Comparison of ENCODE assay signal across 1 cellular context in the genomic region with DNA sequence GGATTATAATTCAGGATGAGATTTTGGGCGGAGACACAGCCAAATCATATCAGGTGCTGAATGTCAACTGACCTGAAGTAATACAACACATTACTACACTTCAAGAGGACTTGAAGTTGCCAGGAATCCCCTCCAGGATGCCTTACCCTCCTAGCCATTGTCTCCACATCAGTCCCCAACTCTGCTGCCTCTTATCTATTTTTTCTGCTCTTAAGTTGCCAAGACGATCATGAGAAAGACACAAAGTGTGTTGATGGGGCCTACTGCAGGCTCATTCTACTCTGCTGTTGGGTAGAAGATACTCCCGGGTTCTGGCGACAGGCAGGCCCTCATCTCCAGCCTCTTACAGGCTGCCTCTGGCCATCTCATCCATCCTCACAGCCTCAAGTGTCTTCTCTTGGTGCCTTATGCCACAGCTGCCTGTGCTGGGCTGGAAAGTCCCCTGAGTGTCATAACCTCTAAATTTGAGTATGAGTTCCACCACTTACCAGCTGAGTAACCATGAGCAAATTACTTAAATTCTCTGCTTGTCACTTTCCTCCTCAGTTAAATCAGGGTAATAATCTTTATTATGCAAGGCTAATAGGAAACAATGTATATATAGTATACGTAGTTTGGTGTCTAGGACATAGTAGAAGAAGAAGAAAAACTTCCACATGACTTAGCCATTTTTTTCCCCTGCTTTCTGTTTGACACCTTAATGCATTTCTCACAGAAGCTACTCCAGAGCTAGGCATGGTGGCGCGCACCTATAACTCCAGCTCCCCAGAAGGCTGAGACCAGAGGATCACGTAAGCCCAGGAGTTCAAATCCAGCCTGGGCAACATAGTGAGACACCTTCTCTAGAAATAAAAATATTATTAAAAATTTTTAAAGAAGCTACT.
TF ChIP-seq lines count a peak whose summit lies in the region.

No MANE protein-coding gene starts in this region.

TF ChIP-seq in GM12878, 131 proteins besides CTCF, POLR2A, EP300 and RAD21 (continued from another document):
- TF ChIP-seq, protein P1, sequence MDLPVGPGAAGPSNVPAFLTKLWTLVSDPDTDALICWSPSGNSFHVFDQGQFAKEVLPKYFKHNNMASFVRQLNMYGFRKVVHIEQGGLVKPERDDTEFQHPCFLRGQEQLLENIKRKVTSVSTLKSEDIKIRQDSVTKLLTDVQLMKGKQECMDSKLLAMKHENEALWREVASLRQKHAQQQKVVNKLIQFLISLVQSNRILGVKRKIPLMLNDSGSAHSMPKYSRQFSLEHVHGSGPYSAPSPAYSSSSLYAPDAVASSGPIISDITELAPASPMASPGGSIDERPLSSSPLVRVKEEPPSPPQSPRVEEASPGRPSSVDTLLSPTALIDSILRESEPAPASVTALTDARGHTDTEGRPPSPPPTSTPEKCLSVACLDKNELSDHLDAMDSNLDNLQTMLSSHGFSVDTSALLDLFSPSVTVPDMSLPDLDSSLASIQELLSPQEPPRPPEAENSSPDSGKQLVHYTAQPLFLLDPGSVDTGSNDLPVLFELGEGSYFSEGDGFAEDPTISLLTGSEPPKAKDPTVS (IDR thresholded peaks at IDR 0.05; ENCODE audit: low read depth, low read length), result no peak
- no peak for TF ChIP-seq HDAC2 (IDR thresholded peaks at IDR 0.05)
- TF ChIP-seq NFIC (IDR thresholded peaks at IDR 0.05; ENCODE audit: low read depth, low read length), result peak; percentile 66; the same call in 1 of the 2 replicates
- no peak; the same call in 1 of the 2 replicates for TF ChIP-seq BMI1 (IDR thresholded peaks at IDR 0.05; ENCODE audit: borderline replicate concordance)
- no peak for TF ChIP-seq ZNF24 (IDR thresholded peaks at IDR 0.05)
- TF ChIP-seq RELA (IDR thresholded peaks at IDR 0.05; ENCODE audit: borderline replicate concordance, partially characterized antibody), result peak; percentile 94
- no peak for TF ChIP-seq CBX3 (IDR thresholded peaks at IDR 0.05; ENCODE audit: borderline replicate concordance, low read depth)
- no peak for TF ChIP-seq ZBED1 (IDR thresholded peaks at IDR 0.05; ENCODE audit: borderline replicate concordance)
- TF ChIP-seq POLR2AphosphoS5 (IDR thresholded peaks at IDR 0.05; ENCODE audit: low read length), result peak; percentile 77
- TF ChIP-seq KLF5 (IDR thresholded peaks at IDR 0.05; ENCODE audit: partially characterized antibody), result no peak
- no peak for TF ChIP-seq SMAD5 (IDR thresholded peaks at IDR 0.05; ENCODE audit: low read depth)
- TF ChIP-seq CREB1 (IDR thresholded peaks at IDR 0.05; ENCODE audit: low read depth), result peak; percentile 72; the same call in 1 of the 2 replicates
- no peak for TF ChIP-seq RAD51 (IDR thresholded peaks at IDR 0.05)
- TF ChIP-seq, protein P2, sequence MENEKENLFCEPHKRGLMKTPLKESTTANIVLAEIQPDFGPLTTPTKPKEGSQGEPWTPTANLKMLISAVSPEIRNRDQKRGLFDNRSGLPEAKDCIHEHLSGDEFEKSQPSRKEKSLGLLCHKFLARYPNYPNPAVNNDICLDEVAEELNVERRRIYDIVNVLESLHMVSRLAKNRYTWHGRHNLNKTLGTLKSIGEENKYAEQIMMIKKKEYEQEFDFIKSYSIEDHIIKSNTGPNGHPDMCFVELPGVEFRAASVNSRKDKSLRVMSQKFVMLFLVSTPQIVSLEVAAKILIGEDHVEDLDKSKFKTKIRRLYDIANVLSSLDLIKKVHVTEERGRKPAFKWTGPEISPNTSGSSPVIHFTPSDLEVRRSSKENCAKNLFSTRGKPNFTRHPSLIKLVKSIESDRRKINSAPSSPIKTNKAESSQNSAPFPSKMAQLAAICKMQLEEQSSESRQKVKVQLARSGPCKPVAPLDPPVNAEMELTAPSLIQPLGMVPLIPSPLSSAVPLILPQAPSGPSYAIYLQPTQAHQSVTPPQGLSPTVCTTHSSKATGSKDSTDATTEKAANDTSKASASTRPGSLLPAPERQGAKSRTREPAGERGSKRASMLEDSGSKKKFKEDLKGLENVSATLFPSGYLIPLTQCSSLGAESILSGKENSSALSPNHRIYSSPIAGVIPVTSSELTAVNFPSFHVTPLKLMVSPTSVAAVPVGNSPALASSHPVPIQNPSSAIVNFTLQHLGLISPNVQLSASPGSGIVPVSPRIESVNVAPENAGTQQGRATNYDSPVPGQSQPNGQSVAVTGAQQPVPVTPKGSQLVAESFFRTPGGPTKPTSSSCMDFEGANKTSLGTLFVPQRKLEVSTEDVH (IDR thresholded peaks at IDR 0.05; ENCODE audit: low read depth, partially characterized antibody), result no peak
